Comparison of ENCODE assay signal across 20 cellular contexts in genomic region chr6:47221565-47221964, GRCh38.
"Had no signal": no experiment of that assay in that cellular context is flagged by ENCODE, and none has a peak within 500 bp of the region (broad histone marks: within the 10 kb centered on the region; RNA-seq: fewer than 3 reads in every experiment).

No MANE protein-coding gene starts in this region.

- H3K4me3 ChIP-seq: body of pancreas, lung, sigmoid colon, thoracic aorta, upper lobe of right lung had no signal

- ATAC-seq: activated CD8-positive, alpha-beta memory T cell treated with anti-CD3 and anti-CD28 coated beads, Interleukin-2, amount 10 ng/mL, durations not matched to agents 7 days and 5 days; activated T-helper 17 cell treated with anti-CD3 and anti-CD28 coated beads, Interleukin-2, amount 50 U/mL, for 72 hours; body of pancreas; effector memory CD8-positive, alpha-beta T cell; left cardiac atrium; natural killer cell treated with Interleukin-12 subunit alpha and Interleukin-12 subunit beta and Interleukin-15 and Interleukin-18, amount 100 ng/mL, for 72 hours; stimulated activated memory B cell treated with anti-CD40 and anti-IgM and Interleukin-4, amounts not matched to agents 10 μg/mL and 1 μg/mL and 100 μg/mL, for 72 hours; upper lobe of right lung had no signal

- H3K9me3 ChIP-seq: body of pancreas, sigmoid colon, thoracic aorta, upper lobe of right lung had no signal

- H3K9me3 Mint-ChIP-seq: activated B cell treated with CpG ODN at 0.5 μM for 24 hours; activated T-helper 17 cell treated with anti-CD3 and anti-CD28 coated beads, Interleukin-2, amount 50 U/mL, for 72 hours; effector memory CD8-positive, alpha-beta T cell had no signal

- H3K4me3 Mint-ChIP-seq: activated B cell treated with CpG ODN at 0.5 μM for 24 hours; activated CD4-positive, alpha-beta memory T cell treated with anti-CD3 and anti-CD28 coated beads, Interleukin-2, amount 10 ng/mL, durations not matched to agents 7 days and 5 days; activated CD8-positive, alpha-beta memory T cell treated with anti-CD3 and anti-CD28 coated beads, Interleukin-2, amount 10 ng/mL, durations not matched to agents 7 days and 5 days; activated T-helper 17 cell treated with anti-CD3 and anti-CD28 coated beads, Interleukin-2, amount 50 U/mL, for 72 hours; effector memory CD8-positive, alpha-beta T cell; mesothelial cell of epicardium; natural killer cell treated with Interleukin-12 subunit alpha and Interleukin-12 subunit beta and Interleukin-15 and Interleukin-18, amount 100 ng/mL, for 72 hours; stimulated activated memory B cell treated with anti-CD40 and anti-IgM and Interleukin-4, amounts not matched to agents 10 μg/mL and 1 μg/mL and 100 μg/mL, for 72 hours had no signal

- H3K27ac ChIP-seq: body of pancreas, sigmoid colon, thoracic aorta, upper lobe of right lung had no signal

- H3K36me3 Mint-ChIP-seq: activated CD8-positive, alpha-beta memory T cell treated with anti-CD3 and anti-CD28 coated beads, Interleukin-2, amount 10 ng/mL, durations not matched to agents 7 days and 5 days; natural killer cell treated with Interleukin-12 subunit alpha and Interleukin-12 subunit beta and Interleukin-15 and Interleukin-18, amount 100 ng/mL, for 72 hours; stimulated activated memory B cell treated with anti-CD40 and anti-IgM and Interleukin-4, amounts not matched to agents 10 μg/mL and 1 μg/mL and 100 μg/mL, for 72 hours had no signal

- H3K27ac Mint-ChIP-seq: activated B cell treated with CpG ODN at 0.5 μM for 24 hours; activated CD4-positive, alpha-beta memory T cell treated with anti-CD3 and anti-CD28 coated beads, Interleukin-2, amount 10 ng/mL, durations not matched to agents 7 days and 5 days; activated CD8-positive, alpha-beta memory T cell treated with anti-CD3 and anti-CD28 coated beads, Interleukin-2, amount 10 ng/mL, durations not matched to agents 7 days and 5 days; activated T-helper 17 cell treated with anti-CD3 and anti-CD28 coated beads, Interleukin-2, amount 50 U/mL, for 72 hours; effector memory CD8-positive, alpha-beta T cell; mesothelial cell of epicardium; natural killer cell treated with Interleukin-12 subunit alpha and Interleukin-12 subunit beta and Interleukin-15 and Interleukin-18, amount 100 ng/mL, for 72 hours; stimulated activated memory B cell treated with anti-CD40 and anti-IgM and Interleukin-4, amounts not matched to agents 10 μg/mL and 1 μg/mL and 100 μg/mL, for 72 hours had no signal

- H3K36me3 ChIP-seq: sigmoid colon, thoracic aorta, upper lobe of right lung had no signal

- H3K4me1 ChIP-seq: body of pancreas, sigmoid colon, upper lobe of right lung had no signal

- DNase-seq: activated B cell treated with CpG ODN at 0.5 μM for 24 hours; activated CD4-positive, alpha-beta memory T cell treated with anti-CD3 and anti-CD28 coated beads, Interleukin-2, amount 10 ng/mL, durations not matched to agents 7 days and 5 days; activated CD4-positive, alpha-beta T cell treated with anti-CD3 and anti-CD28 coated beads for 4 hours; activated CD8-positive, alpha-beta memory T cell treated with anti-CD3 and anti-CD28 coated beads, Interleukin-2, amount 10 ng/mL, durations not matched to agents 7 days and 5 days; activated naive CD4-positive, alpha-beta T cell treated with Interleukin-2 at 50 U/mL for 16 hours; activated T-cell treated with anti-CD3 and anti-CD28 coated beads, Interleukin-2, amount 50 U/mL, for 1 hour; body of pancreas; dermis blood vessel endothelial cell; effector memory CD8-positive, alpha-beta T cell; left cardiac atrium; nucleus accumbens; sigmoid colon; stimulated activated CD4-positive, alpha-beta T cell treated with anti-CD3 and anti-CD28 coated beads, Interleukin-4, amount 100 ng/mL, for 24 hours; upper lobe of right lung had no signal

- H3K4me1 Mint-ChIP-seq: activated B cell treated with CpG ODN at 0.5 μM for 24 hours; activated CD4-positive, alpha-beta memory T cell treated with anti-CD3 and anti-CD28 coated beads, Interleukin-2, amount 10 ng/mL, durations not matched to agents 7 days and 5 days; activated CD8-positive, alpha-beta memory T cell treated with anti-CD3 and anti-CD28 coated beads, Interleukin-2, amount 10 ng/mL, durations not matched to agents 7 days and 5 days; activated T-helper 17 cell treated with anti-CD3 and anti-CD28 coated beads, Interleukin-2, amount 50 U/mL, for 72 hours; mesothelial cell of epicardium; stimulated activated memory B cell treated with anti-CD40 and anti-IgM and Interleukin-4, amounts not matched to agents 10 μg/mL and 1 μg/mL and 100 μg/mL, for 72 hours had no signal

- H3K27me3 ChIP-seq: body of pancreas, sigmoid colon, upper lobe of right lung had no signal

- H3K27me3 Mint-ChIP-seq: activated B cell treated with CpG ODN at 0.5 μM for 24 hours; activated CD4-positive, alpha-beta memory T cell treated with anti-CD3 and anti-CD28 coated beads, Interleukin-2, amount 10 ng/mL, durations not matched to agents 7 days and 5 days; effector memory CD8-positive, alpha-beta T cell had no signal
